Comparison of ENCODE assay signal across 9 cellular contexts in the genomic region with DNA sequence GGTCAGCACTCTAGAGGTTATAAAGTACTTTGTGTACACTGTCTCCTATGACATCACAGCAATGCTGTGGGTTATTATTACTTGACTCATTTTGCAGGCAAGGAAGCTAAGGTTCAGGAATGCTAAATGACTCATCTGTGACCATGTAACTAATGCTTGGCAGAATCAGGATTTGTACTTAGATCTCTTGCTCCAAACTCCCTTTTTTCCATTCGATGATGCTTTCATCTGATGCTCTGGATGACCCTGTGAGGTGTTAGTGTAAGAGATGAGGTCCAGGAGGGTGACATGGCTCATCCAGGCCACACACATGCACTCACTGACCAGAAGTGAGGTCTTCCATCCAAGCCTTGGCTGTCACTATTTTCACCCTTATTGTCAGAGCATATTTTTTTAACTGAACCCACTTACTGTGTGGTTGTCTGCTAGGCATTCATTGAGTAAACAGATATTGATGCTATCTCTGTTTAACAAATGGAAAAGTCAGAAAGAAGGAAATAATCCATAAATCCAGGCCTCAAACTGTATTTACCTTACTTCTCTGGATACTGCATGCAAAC. TPM values are rescaled to one million over a fixed set of nuclear protein-coding genes. Genes with fewer than 3 reads are reported as not detected.
DNase-seq lines count a peak whose midpoint lies in the region; ATAC-seq and TF ChIP-seq lines count a peak whose summit lies in the region.
"Had no signal": no experiment of that assay in that cellular context is flagged by ENCODE, and none has a peak within 500 bp of the region (broad histone marks: within the 10 kb centered on the region; RNA-seq: fewer than 3 reads in every experiment).

No MANE protein-coding gene starts in this region.

- H3K27ac Mint-ChIP-seq in endothelial cell (ENCODE audit: unreplicated experiment), result no peak overlapping the region

- peak; percentile 92 for DNase-seq in AG10803 (ENCODE audit: low read depth)
- peak; percentile 20 for DNase-seq in HK-2 (ENCODE audit: unreplicated experiment)
- peak; percentile 95 for DNase-seq in adipocyte (ENCODE audit: low read depth)
- DNase-seq in lower lobe of right lung, result no peak
- DNase-seq in Kasumi-1 (lab: John Stamatoyannopoulos, UW), result no peak
- no peak for DNase-seq in KBM-7
- DNase-seq in endothelial cell (ENCODE audit: low spot score), result no peak

- H3K36me3 ChIP-seq in adipocyte (ENCODE audit: control insufficient read depth, insufficient read depth, low read length, severe bottlenecking) (no peaks in the 10 kb centered on the region), lower lobe of right lung (no peaks in the 10 kb centered on the region)

- H3K36me3 Mint-ChIP-seq in endothelial cell (ENCODE audit: low read depth, unreplicated experiment), result no peaks in the 10 kb centered on the region

- H3K27ac ChIP-seq in lower lobe of right lung, result no peak overlapping the region

- intact Hi-C loops in lower lobe of right lung (cut with DNase I), result no loop called here

- ATAC-seq in lower lobe of right lung (peak; percentile 66 to 74), HG03457 (IDR thresholded peaks at IDR 0.05; ENCODE audit: unreplicated experiment) (no peak)

- H3K9me3 ChIP-seq in adipocyte (ENCODE audit: control insufficient read depth, low read length), result no peaks in the 10 kb centered on the region
- no peaks in the 10 kb centered on the region for H3K9me3 ChIP-seq in lower lobe of right lung

- H3K4me3 ChIP-seq in AG10803 (ENCODE audit: low read length), result no peak overlapping the region
- H3K4me3 ChIP-seq in adipocyte (ENCODE audit: low read length), result no peak overlapping the region
- no peak overlapping the region for H3K4me3 ChIP-seq in lower lobe of right lung
- H3K4me3 ChIP-seq: SK-N-MC had no signal

- TF ChIP-seq CTCF in AG10803 (conservative IDR thresholded peaks at IDR 0.05; ENCODE audit: low read length), result no peak
- no peak for TF ChIP-seq CTCF in lower lobe of right lung (IDR thresholded peaks at IDR 0.05)
- no peak for TF ChIP-seq CTCF in endothelial cell (IDR thresholded peaks at IDR 0.05; ENCODE audit: unreplicated experiment)

- H3K9ac ChIP-seq in adipocyte (ENCODE audit: low read length), result no peak overlapping the region

- H3K4me3 Mint-ChIP-seq in endothelial cell (ENCODE audit: unreplicated experiment), result no peak overlapping the region

- in situ Hi-C loops in KBM-7 (cut with MboI; ENCODE audit: low pct_unique_long_range_greater_than_20kb, low sequenced_read_pairs), result no loop called here

- peaks cover 5% of the 10 kb centered on the region for H3K4me1 Mint-ChIP-seq in endothelial cell (ENCODE audit: unreplicated experiment)

- no peaks in the 10 kb centered on the region for H3K27me3 Mint-ChIP-seq in endothelial cell (ENCODE audit: unreplicated experiment)

- H3K27me3 ChIP-seq in adipocyte (replicated peaks; ENCODE audit: control insufficient read depth, insufficient read depth, low read length) (no peaks in the 10 kb centered on the region), lower lobe of right lung (ENCODE audit: low read depth) (no peaks in the 10 kb centered on the region)

- H3K9me3 Mint-ChIP-seq in endothelial cell (ENCODE audit: unreplicated experiment), result no peaks in the 10 kb centered on the region

- H3K4me1 ChIP-seq in adipocyte (ENCODE audit: control insufficient read depth, insufficient read depth, low read length), result peaks cover 19% of the 10 kb centered on the region
- no peaks in the 10 kb centered on the region for H3K4me1 ChIP-seq in lower lobe of right lung

RNA-seq across cellular contexts. Expression of a gene that starts 59.0 kb away (rescaled TPM):
- total RNA-seq in lower lobe of right lung (9.2 TPM), endothelial cell (ENCODE audit: unreplicated experiment) (20.4 TPM)

Comparison
In these comparisons a context has a peak if more than half of its experiments do, and no peak if none do; other contexts are left out.
1. DNase-seq: peak in AG10803 (single experiment), HK-2 (single experiment) and adipocyte (single experiment); none in lower lobe of right lung (single experiment), Kasumi-1 (0 of 2), KBM-7 (single experiment) and endothelial cell (single experiment).